8 cellular contexts compared by ENCODE assay signal in the genomic region with DNA sequence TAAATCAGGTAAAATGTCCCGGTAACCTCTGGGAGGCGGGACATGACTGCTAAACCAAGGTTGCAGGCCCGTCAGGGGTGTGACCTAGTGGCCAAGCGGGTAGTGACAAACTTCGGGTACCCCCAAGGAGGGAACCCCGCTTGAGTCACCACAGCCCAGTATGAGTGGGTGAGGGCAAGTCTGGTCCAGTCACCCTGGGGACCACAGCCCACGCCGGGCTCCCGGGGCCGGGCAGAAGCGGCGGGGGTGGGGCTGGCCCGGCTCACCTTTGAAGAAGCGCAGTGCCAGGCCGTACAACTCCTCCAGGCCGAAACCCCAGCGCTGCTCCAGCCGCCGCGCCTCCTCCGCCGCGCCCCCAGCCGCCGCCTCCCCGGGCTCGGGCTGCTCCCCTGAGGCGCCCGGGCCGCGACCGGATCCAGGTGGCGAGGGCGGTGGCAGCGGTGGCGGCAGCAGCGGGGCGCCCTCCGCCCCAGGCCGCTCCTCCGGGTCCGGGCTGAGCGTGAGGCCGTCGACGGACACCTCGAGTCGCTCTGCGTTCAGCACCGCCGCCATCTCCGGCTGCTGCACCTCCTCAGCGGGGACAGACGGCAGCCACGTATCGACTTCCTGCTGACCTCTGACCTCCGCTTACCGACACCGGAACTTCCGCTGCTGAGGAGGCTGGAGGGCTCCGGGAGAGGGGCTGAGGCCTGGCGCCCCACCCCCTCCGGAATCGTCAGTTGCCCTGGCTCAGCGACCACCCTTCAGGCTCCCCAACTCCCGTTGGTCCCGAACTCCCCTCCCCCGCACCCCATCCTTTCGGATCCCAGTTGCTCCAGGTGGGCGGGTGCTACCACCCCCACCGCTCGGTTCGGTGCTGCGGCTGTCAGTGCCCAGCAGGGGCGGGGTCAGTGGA. TPM values are rescaled to one million over a fixed set of nuclear protein-coding genes. Genes with fewer than 3 reads are reported as not detected.
DNase-seq lines count a peak whose midpoint lies in the region; ATAC-seq, FAIRE-seq and TF ChIP-seq lines count a peak whose summit lies in the region.

Gene ACBD3, minus strand, starts transcription at position 618 of the 895 bp plus-strand sequence. Its CDS starts 66 bp downstream, at position 552.

- 0 to 1% methylated on average over 48 to 75 of the region's 75 CpGs for WGBS in pancreas, 2 donors
- 0 to 2% methylated on average over 10 of the region's 75 CpGs for WGBS in thyroid gland, 2 donors

- no peaks in the 10 kb centered on the region for H3K36me3 ChIP-seq in pancreas
- H3K36me3 ChIP-seq in thyroid gland: no peaks in the 10 kb centered on the region

- H3K4me3 Mint-ChIP-seq in activated naive CD8-positive, alpha-beta T cell treated with anti-CD3 and anti-CD28 coated beads, Interleukin-2, amount 10 ng/mL, durations not matched to agents 7 days and 5 days: peak within 1 kb of the TSS; percentile 97

- POLR2A ChIA-PET in activated naive CD8-positive, alpha-beta T cell treated with anti-CD3 and anti-CD28 coated beads, Interleukin-2, amount 10 ng/mL, durations not matched to agents 7 days and 5 days (lab: Charles Lee): interaction anchor here (0.6 to 1.0 kb wide), 2 partner anchors 9 to 124 kb away, joined by 3 read pairs; no protein-coding TSS in a partner anchor

- H3K27ac ChIP-seq in pancreas (peak within 1 kb of the TSS; percentile 88 to 93 (median 90)), thyroid gland (peak within 1 kb of the TSS; percentile 84 to 95 (median 93))

- no peak for FAIRE-seq in pancreas (lab: Jason Lieb, UNC)

- DNase-seq in NCI-H1417 treated with DMSO at 0.1 percent for 48 hours (lab: John Stamatoyannopoulos, UW) (peak; percentile 28), SW 1271 (lab: John Stamatoyannopoulos, UW) (peak; percentile 31 to 74), Right ventricle myocardium inferior (ENCODE audit: missing footprints) (peak; percentile 93), pancreas (peak; percentile 83 to 94 (median 86)), thyroid gland (peak; percentile 88)
- DNase-seq in activated naive CD8-positive, alpha-beta T cell treated with anti-CD3 and anti-CD28 coated beads, Interleukin-2, amount 10 ng/mL, durations not matched to agents 7 days and 5 days: peak; percentile 85

- no peaks in the 10 kb centered on the region for H3K9me3 Mint-ChIP-seq in activated naive CD8-positive, alpha-beta T cell treated with anti-CD3 and anti-CD28 coated beads, Interleukin-2, amount 10 ng/mL, durations not matched to agents 7 days and 5 days

- no peaks in the 10 kb centered on the region for H3K27me3 Mint-ChIP-seq in activated naive CD8-positive, alpha-beta T cell treated with anti-CD3 and anti-CD28 coated beads, Interleukin-2, amount 10 ng/mL, durations not matched to agents 7 days and 5 days

- ATAC-seq in HG02763 (IDR thresholded peaks at IDR 0.05; ENCODE audit: unreplicated experiment): peak; percentile 89
- ATAC-seq in activated naive CD8-positive, alpha-beta T cell treated with anti-CD3 and anti-CD28 coated beads, Interleukin-2, amount 10 ng/mL, durations not matched to agents 7 days and 5 days (ENCODE audit: low read depth): peak; percentile 96
- peak; percentile 96 for ATAC-seq in Right ventricle myocardium inferior
- ATAC-seq in pancreas: peak; percentile 93 to 97 (median 96)

- H3K36me3 Mint-ChIP-seq in activated naive CD8-positive, alpha-beta T cell treated with anti-CD3 and anti-CD28 coated beads, Interleukin-2, amount 10 ng/mL, durations not matched to agents 7 days and 5 days: peaks cover 9% of the 10 kb centered on the region

- peak; percentile 67 to 95 for TF ChIP-seq POLR2A in thyroid gland (IDR thresholded peaks at IDR 0.05)

- peak within 1 kb of the TSS; percentile 95 for H3K27ac Mint-ChIP-seq in activated naive CD8-positive, alpha-beta T cell treated with anti-CD3 and anti-CD28 coated beads, Interleukin-2, amount 10 ng/mL, durations not matched to agents 7 days and 5 days

- H3K4me1 ChIP-seq in pancreas: peaks cover 11 to 23% (median 12%) of the 10 kb centered on the region in 3 donors
- peaks cover 32 to 44% of the 10 kb centered on the region in 2 donors for H3K4me1 ChIP-seq in thyroid gland

- H3K9me3 ChIP-seq in pancreas (no peaks in the 10 kb centered on the region), thyroid gland (no peaks in the 10 kb centered on the region)

- TF ChIP-seq CTCF in GM12875 (IDR thresholded peaks at IDR 0.05; ENCODE audit: borderline replicate concordance, insufficient read depth, low read depth, low read length): 0 out of 2 replicates have a peak, but pooled peaks have one; percentile 16
- TF ChIP-seq CTCF in pancreas (IDR thresholded peaks at IDR 0.05): no peak
- TF ChIP-seq CTCF in thyroid gland (IDR thresholded peaks at IDR 0.05): peak in 1 of 6 experiments; percentile 28

- peak within 1 kb of the TSS; percentile 85 for H3K4me3 ChIP-seq in GM12875 (ENCODE audit: low read depth, low read length)
- peak within 1 kb of the TSS; percentile 89 to 97 (median 95) for H3K4me3 ChIP-seq in pancreas
- peak within 1 kb of the TSS; percentile 82 to 95 (median 88) for H3K4me3 ChIP-seq in thyroid gland (replicated peaks in 1 of 3)

- H3K27me3 ChIP-seq in pancreas (no peaks in the 10 kb centered on the region), thyroid gland (no peaks in the 10 kb centered on the region)

- intact Hi-C loops in Right ventricle myocardium inferior (cut with DNase I): loop anchor here (5.0 kb wide), 1 partner anchor 124 kb away; the partner anchor contains the start of gene H3-3A
- intact Hi-C loops in pancreas (cut with DNase I): no loop called here
- intact Hi-C loops in thyroid gland (cut with DNase I): no loop called here

- peaks cover 21% of the 10 kb centered on the region for H3K4me1 Mint-ChIP-seq in activated naive CD8-positive, alpha-beta T cell treated with anti-CD3 and anti-CD28 coated beads, Interleukin-2, amount 10 ng/mL, durations not matched to agents 7 days and 5 days

RNA-seq across cellular contexts. Expression of gene ACBD3, which starts in this region (rescaled TPM):
- 10 to 100 TPM; 21.0 to 22.6 TPM for total RNA-seq in activated naive CD8-positive, alpha-beta T cell treated with anti-CD3 and anti-CD28 coated beads, Interleukin-2, amount 10 ng/mL, durations not matched to agents 7 days and 5 days
- total RNA-seq in Right ventricle myocardium inferior (27.4 TPM), pancreas (10 to 100 TPM; 16.3 to 24.4 (median 19.7) TPM), thyroid gland (10 to 100 TPM; 56.4 to 74.2 (median 66.0) TPM)
- polyA plus RNA-seq in pancreas: 10 to 100 TPM in 1 of 2 donors, 1 to 10 TPM in 1; 5.9 to 12.8 TPM

Comparison
In these comparisons a context has a peak if more than half of its experiments do, and no peak if none do; other contexts are left out.
1. Peak in every context shown above with its lines: DNase-seq, ATAC-seq, H3K4me3 ChIP-seq and H3K27ac ChIP-seq.
2. DNase-seq: peak in every context shown above with its lines; median percentile 93 in Right ventricle myocardium inferior; 88 in thyroid gland; 86 in pancreas; 85 in activated naive CD8-positive, alpha-beta T cell treated with anti-CD3 and anti-CD28 coated beads, Interleukin-2, amount 10 ng/mL, durations not matched to agents 7 days and 5 days; 52 in SW 1271; 28 in NCI-H1417 treated with DMSO at 0.1 percent for 48 hours.